ENCODE assay signal across 9 cellular contexts in genomic region chr15:34336333-34336732, GRCh38. TPM values are rescaled to one million over a fixed set of nuclear protein-coding genes. Genes with fewer than 3 reads are reported as not detected.
DNase-seq lines count a peak whose midpoint lies in the region; ATAC-seq and TF ChIP-seq lines count a peak whose summit lies in the region.
"Had no signal": no experiment of that assay in that cellular context is flagged by ENCODE, and none has a peak within 500 bp of the region (broad histone marks: within the 10 kb centered on the region; RNA-seq: fewer than 3 reads in every experiment).

No MANE protein-coding gene starts in this region.

- no peak for TF ChIP-seq EP300 in gastroesophageal sphincter (IDR thresholded peaks at IDR 0.05)

- TF ChIP-seq CTCF in gastroesophageal sphincter (IDR thresholded peaks at IDR 0.05): no peak

- ATAC-seq in activated T-cell treated with anti-CD3 and anti-CD28 coated beads, Interleukin-2, amount 50 U/mL, for 4 hours: no peak
- ATAC-seq in gastroesophageal sphincter: no peak
- no peak for ATAC-seq in HG02970 (IDR thresholded peaks at IDR 0.05; ENCODE audit: low FRiP score, unreplicated experiment)

- peak overlapping the region; percentile 94 for H3K27ac Mint-ChIP-seq in T-helper 2 cell treated with Interferon-gamma antibody and Interleukin-4, amounts not matched to agents 5 μg/mL and 100 μg/mL, for 36 hours

- H3K27ac ChIP-seq in gastroesophageal sphincter (peak overlapping the region in 3 of 4 donors; percentile 4 to 85 (median 9)), subcutaneous abdominal adipose tissue (ENCODE audit: low read depth, low read length) (peak overlapping the region; percentile 50)

- peak overlapping the region in 2 of 5 donors; percentile 4 to 25 for H3K9ac ChIP-seq in subcutaneous abdominal adipose tissue (ENCODE audit: low read length in 5 of 5)

- H3K9me3 ChIP-seq in gastroesophageal sphincter (no peaks in the 10 kb centered on the region), subcutaneous abdominal adipose tissue (ENCODE audit: control insufficient read depth in 5 of 5, low read length in 5 of 5) (no peaks in the 10 kb centered on the region)

- H3K4me3 Mint-ChIP-seq in activated T-cell treated with anti-CD3 and anti-CD28 coated beads, Interleukin-2, amount 50 U/mL, for 4 hours: peak overlapping the region; percentile 98
- peak overlapping the region; percentile 99 for H3K4me3 Mint-ChIP-seq in T-helper 2 cell treated with Interferon-gamma antibody and Interleukin-4, amounts not matched to agents 5 μg/mL and 100 μg/mL, for 36 hours

- H3K36me3 Mint-ChIP-seq in activated T-cell treated with anti-CD3 and anti-CD28 coated beads, Interleukin-2, amount 50 U/mL, for 4 hours (ENCODE audit: insufficient read depth): peaks cover 21% of the 10 kb centered on the region
- peaks cover 29% of the 10 kb centered on the region for H3K36me3 Mint-ChIP-seq in T-helper 2 cell treated with Interferon-gamma antibody and Interleukin-4, amounts not matched to agents 5 μg/mL and 100 μg/mL, for 36 hours (ENCODE audit: low read depth)

- peaks cover 61% of the 10 kb centered on the region for H3K4me1 Mint-ChIP-seq in activated T-cell treated with anti-CD3 and anti-CD28 coated beads, Interleukin-2, amount 50 U/mL, for 4 hours (ENCODE audit: low read depth)
- peaks cover 54% of the 10 kb centered on the region for H3K4me1 Mint-ChIP-seq in T-helper 2 cell treated with Interferon-gamma antibody and Interleukin-4, amounts not matched to agents 5 μg/mL and 100 μg/mL, for 36 hours (ENCODE audit: low read depth)

- H3K27me3 ChIP-seq in gastroesophageal sphincter (no peaks in the 10 kb centered on the region), subcutaneous abdominal adipose tissue (ENCODE audit: control insufficient read depth in 5 of 5, insufficient read depth in 4 of 5, low read length in 5 of 5) (no peaks in the 10 kb centered on the region)

- H3K4me3 ChIP-seq in gastroesophageal sphincter (peak overlapping the region in 1 of 2 donors; percentile 70), subcutaneous abdominal adipose tissue (ENCODE audit: low read depth in 1 of 5, low read length in 5 of 5) (peak overlapping the region in 4 of 5 donors; percentile 35 to 95 (median 62))

- peaks cover 0 to 18% of the 10 kb centered on the region in 2 donors for H3K36me3 ChIP-seq in gastroesophageal sphincter
- H3K36me3 ChIP-seq in subcutaneous abdominal adipose tissue (ENCODE audit: control insufficient read depth in 5 of 5, insufficient read depth in 5 of 5, low read length in 5 of 5): no peaks in the 10 kb centered on the region

- DNase-seq in activated T-cell treated with anti-CD3 and anti-CD28 coated beads, Interleukin-2, amount 50 U/mL, for 4 hours: no peak
- DNase-seq in activated T-cell treated with anti-CD3 and anti-CD28 coated beads for 4 hours (no peak), islet precursor cell (no peak), GOT3 (lab: John Stamatoyannopoulos, UW) (no peak)
- no peak for DNase-seq in T-helper 2 cell treated with Interferon-gamma antibody and Interleukin-4, amounts not matched to agents 5 μg/mL and 100 μg/mL, for 36 hours (ENCODE audit: low spot score)

- H3K9me3 Mint-ChIP-seq in activated T-cell treated with anti-CD3 and anti-CD28 coated beads, Interleukin-2, amount 50 U/mL, for 4 hours: no peaks in the 10 kb centered on the region
- H3K9me3 Mint-ChIP-seq in T-helper 2 cell treated with Interferon-gamma antibody and Interleukin-4, amounts not matched to agents 5 μg/mL and 100 μg/mL, for 36 hours: no peaks in the 10 kb centered on the region

- H3K27me3 Mint-ChIP-seq in activated T-cell treated with anti-CD3 and anti-CD28 coated beads, Interleukin-2, amount 50 U/mL, for 4 hours (ENCODE audit: low read depth): no peaks in the 10 kb centered on the region
- H3K27me3 Mint-ChIP-seq in T-helper 2 cell treated with Interferon-gamma antibody and Interleukin-4, amounts not matched to agents 5 μg/mL and 100 μg/mL, for 36 hours (ENCODE audit: low read depth): no peaks in the 10 kb centered on the region

- TF ChIP-seq POLR2A in gastroesophageal sphincter (IDR thresholded peaks at IDR 0.05): no peak

- H3K4me1 ChIP-seq in gastroesophageal sphincter: peaks cover 0 to 58% (median 8%) of the 10 kb centered on the region in 3 donors
- peaks cover 2 to 42% (median 32%) of the 10 kb centered on the region in 5 donors for H3K4me1 ChIP-seq in subcutaneous abdominal adipose tissue (ENCODE audit: control insufficient read depth in 5 of 5, insufficient read depth in 5 of 5, low read length in 5 of 5)

- 70 to 85% methylated on average over 4 to 13 of the region's 14 CpGs for WGBS in gastroesophageal sphincter (ENCODE audit: low coverage in 1 of 2), 2 donors

RNA-seq across cellular contexts. Expression of gene SLC12A6, which starts 1.2 kb away (rescaled TPM):
- 10 to 100 TPM; 15.3 to 23.5 (median 22.8) TPM for total RNA-seq in activated T-cell treated with anti-CD3 and anti-CD28 coated beads, Interleukin-2, amount 50 U/mL, for 4 hours
- 10 to 100 TPM; 12.0 to 19.0 (median 15.7) TPM for total RNA-seq in gastroesophageal sphincter

RNA-seq across cellular contexts. Expression of gene NOP10, which starts 6.6 kb away (rescaled TPM):
- total RNA-seq in activated T-cell treated with anti-CD3 and anti-CD28 coated beads, Interleukin-2, amount 50 U/mL, for 4 hours: 100 to 1,000 TPM; 295 to 327 (median 327) TPM
- total RNA-seq in gastroesophageal sphincter: 100 to 1,000 TPM in 2 of 4 donors, 10 to 100 TPM in 2; 93.3 to 128 (median 108) TPM

RNA-seq across cellular contexts. Expression of gene NUTM1, which starts 6.8 kb away (rescaled TPM):
- total RNA-seq in activated T-cell treated with anti-CD3 and anti-CD28 coated beads, Interleukin-2, amount 50 U/mL, for 4 hours: not detected
- under 1 TPM in 1 of 4 donors, not detected in 3; 0.12 TPM for total RNA-seq in gastroesophageal sphincter
- total RNA-seq: lower leg skin had no signal

RNA-seq across cellular contexts. Expression of gene LPCAT4, which starts 30.7 kb away (rescaled TPM):
- total RNA-seq in activated T-cell treated with anti-CD3 and anti-CD28 coated beads, Interleukin-2, amount 50 U/mL, for 4 hours: 10 to 100 TPM; 28.7 to 38.8 (median 31.1) TPM
- total RNA-seq in gastroesophageal sphincter: 10 to 100 TPM in 3 of 4 donors, 1 to 10 TPM in 1; 6.8 to 13.5 (median 10.7) TPM
